Comparison of ENCODE assay signal across 15 cellular contexts in the genomic region with DNA sequence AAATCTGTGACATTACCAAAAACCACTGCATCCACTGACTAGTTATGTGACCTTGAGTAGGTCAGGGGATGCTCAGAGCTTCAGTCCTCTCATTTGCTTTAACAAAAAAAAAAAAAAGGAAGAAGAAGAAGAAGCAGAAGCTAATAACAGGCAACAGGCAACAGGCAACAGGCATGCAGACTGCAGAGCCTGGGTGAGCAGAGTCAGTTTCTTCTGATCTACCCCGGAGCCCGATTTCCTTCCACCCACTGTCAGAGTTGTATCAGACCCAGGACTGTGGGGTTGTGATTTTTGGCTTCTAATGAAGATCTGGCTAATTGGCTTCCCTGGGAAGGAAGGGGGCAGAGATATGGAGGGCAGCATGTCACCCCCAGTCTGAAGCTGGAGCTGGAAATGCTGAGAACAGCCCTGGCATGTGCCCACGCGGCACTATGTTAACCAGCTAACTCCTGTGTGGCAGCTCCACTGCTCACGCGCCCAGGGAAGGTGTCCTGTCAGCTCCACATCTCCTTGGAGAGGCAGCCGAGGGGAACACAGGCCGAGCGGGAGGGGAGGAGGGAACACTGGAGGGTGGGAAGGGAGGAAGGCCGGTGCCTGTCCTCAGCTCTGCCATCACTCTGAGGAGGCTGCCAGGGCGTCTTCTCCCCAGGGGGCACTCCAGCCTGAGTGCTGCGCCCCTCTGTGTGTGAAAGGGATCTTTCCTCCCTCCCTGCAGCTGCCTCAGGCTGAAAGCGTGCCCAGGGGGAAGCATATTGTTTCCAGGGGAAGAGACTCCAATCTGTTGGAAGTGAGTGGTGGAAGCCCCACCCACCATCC. TPM values are rescaled to one million over a fixed set of nuclear protein-coding genes. Genes with fewer than 3 reads are reported as not detected.
A peak's percentile ranks its signal among the peaks of the same experiment; 100 is the strongest.
DNase-seq lines count a peak whose midpoint lies in the region; ATAC-seq and TF ChIP-seq lines count a peak whose summit lies in the region.
"Had no signal": no experiment of that assay in that cellular context is flagged by ENCODE, and none has a peak within 500 bp of the region (broad histone marks: within the 10 kb centered on the region; RNA-seq: fewer than 3 reads in every experiment).

No MANE protein-coding gene starts in this region.

- peak overlapping the region; percentile 69 for H3K4me3 Mint-ChIP-seq in glutamatergic neuron (ENCODE audit: unreplicated experiment)
- H3K4me3 Mint-ChIP-seq in activated T-helper 17 cell treated with anti-CD3 and anti-CD28 coated beads, Interleukin-2, amount 50 U/mL, for 72 hours: no peak overlapping the region
- H3K4me3 Mint-ChIP-seq: stimulated activated naive B cell treated with anti-CD40 and anti-IgM and Interleukin-4, amounts not matched to agents 10 μg/mL and 1 μg/mL and 100 μg/mL, for 72 hours; T-cell had no signal

- TF ChIP-seq CTCF in glutamatergic neuron (IDR thresholded peaks at IDR 0.05; ENCODE audit: partially characterized antibody, unreplicated experiment): no peak

- H3K27ac Mint-ChIP-seq in glutamatergic neuron (ENCODE audit: unreplicated experiment): peak overlapping the region; percentile 85
- no peak overlapping the region for H3K27ac Mint-ChIP-seq in activated T-helper 17 cell treated with anti-CD3 and anti-CD28 coated beads, Interleukin-2, amount 50 U/mL, for 72 hours
- H3K27ac Mint-ChIP-seq: stimulated activated naive B cell treated with anti-CD40 and anti-IgM and Interleukin-4, amounts not matched to agents 10 μg/mL and 1 μg/mL and 100 μg/mL, for 72 hours had no signal

- H3K4me1 Mint-ChIP-seq in glutamatergic neuron (ENCODE audit: low read depth, unreplicated experiment): peaks cover 59% of the 10 kb centered on the region
- peaks cover 16% of the 10 kb centered on the region for H3K4me1 Mint-ChIP-seq in activated T-helper 17 cell treated with anti-CD3 and anti-CD28 coated beads, Interleukin-2, amount 50 U/mL, for 72 hours

- H3K27me3 Mint-ChIP-seq in glutamatergic neuron (ENCODE audit: unreplicated experiment): peaks cover 23% of the 10 kb centered on the region
- peaks cover 67% of the 10 kb centered on the region for H3K27me3 Mint-ChIP-seq in activated T-helper 17 cell treated with anti-CD3 and anti-CD28 coated beads, Interleukin-2, amount 50 U/mL, for 72 hours

- ATAC-seq in HG03354 (IDR thresholded peaks at IDR 0.05; ENCODE audit: poor library complexity, severe bottlenecking, unreplicated experiment): no peak
- ATAC-seq in activated T-helper 17 cell treated with anti-CD3 and anti-CD28 coated beads, Interleukin-2, amount 50 U/mL, for 72 hours (replicated peaks): no peak
- no peak for ATAC-seq in GM19035 (IDR thresholded peaks at IDR 0.05; ENCODE audit: unreplicated experiment)
- ATAC-seq: HCT116; left cardiac atrium; stimulated activated naive B cell treated with anti-CD40 and anti-IgM and Interleukin-4, amounts not matched to agents 10 μg/mL and 1 μg/mL and 100 μg/mL, for 72 hours; T-cell had no signal

- peaks cover 25% of the 10 kb centered on the region for H3K9me3 Mint-ChIP-seq in glutamatergic neuron (ENCODE audit: unreplicated experiment)
- no peaks in the 10 kb centered on the region for H3K9me3 Mint-ChIP-seq in activated T-helper 17 cell treated with anti-CD3 and anti-CD28 coated beads, Interleukin-2, amount 50 U/mL, for 72 hours
- H3K9me3 Mint-ChIP-seq: stimulated activated naive B cell treated with anti-CD40 and anti-IgM and Interleukin-4, amounts not matched to agents 10 μg/mL and 1 μg/mL and 100 μg/mL, for 72 hours; T-cell had no signal

- DNase-seq in D341Med (ENCODE audit: low spot score) (peak; percentile 71), Kasumi-1 (lab: John Stamatoyannopoulos, UW) (peak; percentile 58 to 70), NCI-H69 (lab: John Stamatoyannopoulos, UW) (peak; percentile 95), glutamatergic neuron (peak; percentile 67)
- DNase-seq: activated naive CD4-positive, alpha-beta T cell treated with anti-CD3 and anti-CD28 coated beads, Interleukin-2, amount 50 U/mL, for 16 hours; left cardiac atrium; NCI-H2029; PC-9; stimulated activated naive B cell treated with anti-CD40 and anti-IgM and Interleukin-4, amounts not matched to agents 10 μg/mL and 1 μg/mL and 100 μg/mL, for 72 hours; T-cell had no signal

- H3K36me3 Mint-ChIP-seq in glutamatergic neuron (ENCODE audit: unreplicated experiment): no peaks in the 10 kb centered on the region
- no peaks in the 10 kb centered on the region for H3K36me3 Mint-ChIP-seq in activated T-helper 17 cell treated with anti-CD3 and anti-CD28 coated beads, Interleukin-2, amount 50 U/mL, for 72 hours (ENCODE audit: low read depth)
- H3K36me3 Mint-ChIP-seq: stimulated activated naive B cell treated with anti-CD40 and anti-IgM and Interleukin-4, amounts not matched to agents 10 μg/mL and 1 μg/mL and 100 μg/mL, for 72 hours; T-cell had no signal

RNA-seq across cellular contexts. Expression of gene SRCIN1, which starts 17.6 kb away (rescaled TPM):
- 20.8 TPM for total RNA-seq in glutamatergic neuron (ENCODE audit: unreplicated experiment)
- total RNA-seq in activated T-helper 17 cell treated with anti-CD3 and anti-CD28 coated beads, Interleukin-2, amount 50 U/mL, for 72 hours: under 1 TPM in 1 of 2 donors, not detected in 1; 0.71 TPM
- total RNA-seq: mononuclear cell had no signal

Comparison
In these comparisons a context has a peak if more than half of its experiments do, and no peak if none do; other contexts are left out.
1. RNA of gene SRCIN1, which starts 17.6 kb away (total RNA-seq): 20.8 TPM in glutamatergic neuron (single experiment); 0.71 TPM in activated T-helper 17 cell treated with anti-CD3 and anti-CD28 coated beads, Interleukin-2, amount 50 U/mL, for 72 hours; every median in the first group is over 10 times any median in the second.
2. Peak in every context shown above with its lines, with median percentiles within 50 percentile points of each other: DNase-seq.